Comparison of ENCODE assay signal across 1 cellular context in genomic region chr1:167752219-167752985, GRCh38.
TF ChIP-seq lines count a peak whose summit lies in the region.

No MANE protein-coding gene starts in this region.

TF ChIP-seq in GM12878, 131 proteins besides CTCF, POLR2A, EP300 and RAD21 (continued from another document):
- TF ChIP-seq SKIL (IDR thresholded peaks at IDR 0.05; ENCODE audit: low read depth, poor library complexity, severe bottlenecking), result no peak
- no peak for TF ChIP-seq ZZZ3 (IDR thresholded peaks at IDR 0.05; ENCODE audit: control insufficient read depth, insufficient read length, low read depth)
- TF ChIP-seq SUPT20H (IDR thresholded peaks at IDR 0.05; ENCODE audit: borderline replicate concordance, control insufficient read depth, low read depth, low read length), result no peak
- no peak for TF ChIP-seq IRF4 (IDR thresholded peaks at IDR 0.05; ENCODE audit: low read depth, low read length)
- no peak for TF ChIP-seq TCF7 (IDR thresholded peaks at IDR 0.05; ENCODE audit: borderline replicate concordance)
